ENCODE assay signal across 14 cellular contexts in the genomic region with DNA sequence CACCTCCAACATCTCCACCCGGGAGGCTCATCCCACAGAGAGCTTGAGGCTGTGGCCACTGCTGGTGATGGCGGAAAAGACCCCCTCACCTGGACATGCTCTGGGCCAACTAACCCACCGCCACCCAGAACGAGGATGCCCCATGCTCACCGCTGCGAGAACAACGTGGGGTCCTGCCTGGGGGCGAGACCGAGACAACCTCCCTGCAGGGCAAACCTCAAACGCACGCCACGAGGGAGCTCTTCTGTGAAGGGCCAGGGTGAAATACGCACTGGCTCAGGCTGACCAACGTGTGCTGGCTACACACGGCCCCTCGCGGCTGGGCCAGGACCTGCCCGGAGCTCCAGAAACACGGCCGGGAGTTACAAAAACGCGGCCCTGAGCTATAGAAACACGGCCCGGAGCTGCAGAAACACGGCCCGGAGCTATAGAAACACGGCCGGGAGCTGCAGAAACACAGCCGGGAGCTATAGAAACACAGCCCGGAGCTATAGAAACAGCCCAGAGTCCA. TPM values are rescaled to one million over a fixed set of nuclear protein-coding genes. Genes with fewer than 3 reads are reported as not detected.
A peak's percentile ranks its signal among the peaks of the same experiment; 100 is the strongest.
DNase-seq lines count a peak whose midpoint lies in the region; ATAC-seq and TF ChIP-seq lines count a peak whose summit lies in the region.
"Had no signal": no experiment of that assay in that cellular context is flagged by ENCODE, and none has a peak within 500 bp of the region (broad histone marks: within the 10 kb centered on the region; RNA-seq: fewer than 3 reads in every experiment).

No MANE protein-coding gene starts in this region.

- TF ChIP-seq RAD21 in SK-N-SH (IDR thresholded peaks at IDR 0.05; ENCODE audit: low read length) = no peak

- peaks cover under 1% of the 10 kb centered on the region; the same call in 1 of the 2 replicates for H4K20me1 ChIP-seq in SK-N-SH (ENCODE audit: insufficient read depth)

- H3K9ac ChIP-seq in SK-N-SH = no peak overlapping the region

- TF ChIP-seq EP300 in SK-N-SH (IDR thresholded peaks at IDR 0.05; ENCODE audit: borderline replicate concordance in 1 of 2, low read depth in 1 of 2, low read length in 1 of 2) = no peak

- H3K9me3 Mint-ChIP-seq in stimulated activated memory B cell treated with anti-CD40 and anti-IgM and Interleukin-4, amounts not matched to agents 10 μg/mL and 1 μg/mL and 100 μg/mL, for 72 hours = no peaks in the 10 kb centered on the region
- H3K9me3 Mint-ChIP-seq in CD4-positive, alpha-beta T cell = no peaks in the 10 kb centered on the region
- H3K9me3 Mint-ChIP-seq: activated naive CD8-positive, alpha-beta T cell treated with anti-CD3 and anti-CD28 coated beads, Interleukin-2, amount 10 ng/mL, durations not matched to agents 7 days and 5 days; natural killer cell treated with Interleukin-12 subunit alpha and Interleukin-12 subunit beta and Interleukin-15 and Interleukin-18, amount 100 ng/mL, for 72 hours had no signal

- no peak overlapping the region for H3K4me3 Mint-ChIP-seq in stimulated activated memory B cell treated with anti-CD40 and anti-IgM and Interleukin-4, amounts not matched to agents 10 μg/mL and 1 μg/mL and 100 μg/mL, for 72 hours
- no peak overlapping the region for H3K4me3 Mint-ChIP-seq in CD4-positive, alpha-beta T cell
- H3K4me3 Mint-ChIP-seq: activated naive CD8-positive, alpha-beta T cell treated with anti-CD3 and anti-CD28 coated beads, Interleukin-2, amount 10 ng/mL, durations not matched to agents 7 days and 5 days; natural killer cell treated with Interleukin-12 subunit alpha and Interleukin-12 subunit beta and Interleukin-15 and Interleukin-18, amount 100 ng/mL, for 72 hours had no signal

- H3K4me1 ChIP-seq in A673 (ENCODE audit: insufficient read depth, low read length, poor library complexity, severe bottlenecking) = no peaks in the 10 kb centered on the region
- H3K4me1 ChIP-seq in SK-N-SH (ENCODE audit: control insufficient read depth in 1 of 2, insufficient read depth in 2 of 2, low read depth in 1 of 2, low read length in 1 of 2) = no peaks in the 10 kb centered on the region
- H3K4me1 ChIP-seq in effector memory CD4-positive, alpha-beta T cell (ENCODE audit: control insufficient read depth, insufficient read depth, low read length, poor library complexity, severe bottlenecking) = no peaks in the 10 kb centered on the region

- H3K79me2 ChIP-seq in SK-N-SH (ENCODE audit: insufficient read depth) = peaks cover 8% of the 10 kb centered on the region; the same call in 1 of the 2 replicates

- H3K27me3 Mint-ChIP-seq in stimulated activated memory B cell treated with anti-CD40 and anti-IgM and Interleukin-4, amounts not matched to agents 10 μg/mL and 1 μg/mL and 100 μg/mL, for 72 hours = no peaks in the 10 kb centered on the region
- no peaks in the 10 kb centered on the region for H3K27me3 Mint-ChIP-seq in CD4-positive, alpha-beta T cell
- H3K27me3 Mint-ChIP-seq: activated naive CD8-positive, alpha-beta T cell treated with anti-CD3 and anti-CD28 coated beads, Interleukin-2, amount 10 ng/mL, durations not matched to agents 7 days and 5 days; natural killer cell treated with Interleukin-12 subunit alpha and Interleukin-12 subunit beta and Interleukin-15 and Interleukin-18, amount 100 ng/mL, for 72 hours had no signal

- intact Hi-C loops in A673 (cut with micrococcal nuclease; ENCODE audit: unreplicated experiment) = no loop called here
- intact Hi-C loops in CD4-positive, alpha-beta T cell (cut with DNase I, micrococcal nuclease) = no loop called here

- no TSS peak for BruUV-seq in A673 (replicated peaks; lab: Mats Ljungman, UMichigan)

- H3K9me3 ChIP-seq in A673 (ENCODE audit: low read depth, low read length, poor library complexity, severe bottlenecking) (no peaks in the 10 kb centered on the region), SK-N-SH (no peaks in the 10 kb centered on the region)
- H3K9me3 ChIP-seq in effector memory CD4-positive, alpha-beta T cell (ENCODE audit: control insufficient read depth, low read length) = no peaks in the 10 kb centered on the region
- H3K9me3 ChIP-seq in CD4-positive, alpha-beta T cell (ENCODE audit: control insufficient read depth, low read length) = no peaks in the 10 kb centered on the region

- no peaks in the 10 kb centered on the region for H3K27me3 ChIP-seq in A673 (replicated peaks; ENCODE audit: insufficient read depth, low read depth, low read length, poor library complexity)
- H3K27me3 ChIP-seq in SK-N-SH (ENCODE audit: insufficient read depth) = no peaks in the 10 kb centered on the region
- H3K27me3 ChIP-seq in effector memory CD4-positive, alpha-beta T cell (replicated peaks; ENCODE audit: control insufficient read depth, insufficient read depth, low read length, poor library complexity, severe bottlenecking) = no peaks in the 10 kb centered on the region
- no peaks in the 10 kb centered on the region for H3K27me3 ChIP-seq in CD4-positive, alpha-beta T cell (ENCODE audit: control insufficient read depth, insufficient read depth, low read length)
- H3K27me3 ChIP-seq: dorsolateral prefrontal cortex had no signal

- no peak for ATAC-seq in stimulated activated memory B cell treated with anti-CD40 and anti-IgM and Interleukin-4, amounts not matched to agents 10 μg/mL and 1 μg/mL and 100 μg/mL, for 72 hours
- no peak for ATAC-seq in CD4-positive, alpha-beta T cell (ENCODE audit: poor library complexity)
- ATAC-seq: natural killer cell treated with Interleukin-12 subunit alpha and Interleukin-12 subunit beta and Interleukin-15 and Interleukin-18, amount 100 ng/mL, for 72 hours had no signal

- peaks cover 72% of the 10 kb centered on the region for H3K36me3 Mint-ChIP-seq in stimulated activated memory B cell treated with anti-CD40 and anti-IgM and Interleukin-4, amounts not matched to agents 10 μg/mL and 1 μg/mL and 100 μg/mL, for 72 hours
- peaks cover 55% of the 10 kb centered on the region for H3K36me3 Mint-ChIP-seq in CD4-positive, alpha-beta T cell (ENCODE audit: low read depth)

- H3K27ac ChIP-seq in A673 (ENCODE audit: low read depth, low read length, poor library complexity, severe bottlenecking) (no peak overlapping the region), SK-N-SH (ENCODE audit: low read depth in 2 of 2, low read length in 1 of 2) (no peak overlapping the region)
- H3K27ac ChIP-seq in effector memory CD4-positive, alpha-beta T cell (ENCODE audit: insufficient read depth, low read length, poor library complexity, severe bottlenecking) = no peak overlapping the region
- H3K27ac ChIP-seq in CD4-positive, alpha-beta T cell (ENCODE audit: low read depth, low read length) = no peak overlapping the region
- H3K27ac ChIP-seq: SK-N-MC had no signal

- peaks cover 40% of the 10 kb centered on the region for H3K36me3 ChIP-seq in A673 (ENCODE audit: insufficient read depth, low read length, poor library complexity, severe bottlenecking)
- peaks cover 0 to 58% of the 10 kb centered on the region in 2 experiments for H3K36me3 ChIP-seq in SK-N-SH (replicated peaks in 1 of 2; ENCODE audit: control insufficient read depth in 1 of 2, insufficient read depth in 2 of 2, low read length in 1 of 2)
- peaks cover 43% of the 10 kb centered on the region for H3K36me3 ChIP-seq in effector memory CD4-positive, alpha-beta T cell (ENCODE audit: control insufficient read depth, insufficient read depth, low read length)

- TF ChIP-seq CTCF in A673 (conservative IDR thresholded peaks at IDR 0.05; ENCODE audit: low read depth, low read length) (no peak), SK-N-SH (IDR thresholded peaks at IDR 0.05) (no peak), fibroblast of the aortic adventitia (IDR thresholded peaks at IDR 0.05; ENCODE audit: insufficient read depth, low read length) (no peak)
- no peak for TF ChIP-seq CTCF in CD4-positive, alpha-beta T cell (IDR thresholded peaks at IDR 0.05)

- H3K4me3 ChIP-seq in A673 (ENCODE audit: low read depth, low read length, poor library complexity, severe bottlenecking) = no peak overlapping the region
- H3K4me3 ChIP-seq in SK-N-SH (ENCODE audit: low read depth in 2 of 2, low read length in 1 of 2) = no peak overlapping the region
- peak overlapping the region; percentile 32 for H3K4me3 ChIP-seq in fibroblast of the aortic adventitia (ENCODE audit: low read depth, low read length)
- no peak overlapping the region for H3K4me3 ChIP-seq in effector memory CD4-positive, alpha-beta T cell (ENCODE audit: insufficient read depth, low read depth, low read length, poor library complexity, severe bottlenecking)
- H3K4me3 ChIP-seq: SK-N-MC had no signal

- POLR2A ChIA-PET in A673 (lab: Charles Lee; ENCODE audit: low non-redundant PET) = no interaction called here
- POLR2A ChIA-PET in SK-N-SH (lab: Yijun Ruan, JAX) = interaction anchor here (1.1 kb wide), 1 partner anchor 16 kb away, joined by 3 read pairs; no protein-coding TSS in a partner anchor
- POLR2A ChIA-PET in CD4-positive, alpha-beta T cell (lab: Charles Lee) = no interaction called here

- peak; percentile 25 for DNase-seq in A673 (ENCODE audit: low spot score)
- DNase-seq in SK-N-SH = peak; percentile 37
- peak; percentile 26 for DNase-seq in fibroblast of the aortic adventitia (ENCODE audit: low read depth)
- peak; percentile 71 for DNase-seq in retina
- DNase-seq in effector memory CD4-positive, alpha-beta T cell = no peak
- no peak for DNase-seq in NCI-H748 treated with DMSO at 0.1 percent for 48 hours (lab: John Stamatoyannopoulos, UW)
- DNase-seq in CD4-positive, alpha-beta T cell = no peak
- DNase-seq: activated naive CD8-positive, alpha-beta T cell treated with anti-CD3 and anti-CD28 coated beads, Interleukin-2, amount 10 ng/mL, durations not matched to agents 7 days and 5 days; NCI-H2107 had no signal

- 89% methylated on average over 30 of the region's 30 CpGs for WGBS in SK-N-SH (ENCODE audit: low lambda C conversion rate)

- no peaks in the 10 kb centered on the region for H3K4me1 Mint-ChIP-seq in stimulated activated memory B cell treated with anti-CD40 and anti-IgM and Interleukin-4, amounts not matched to agents 10 μg/mL and 1 μg/mL and 100 μg/mL, for 72 hours
- H3K4me1 Mint-ChIP-seq in CD4-positive, alpha-beta T cell (ENCODE audit: low read depth) = no peaks in the 10 kb centered on the region

- CTCF ChIA-PET in A673 (lab: Charles Lee) = no interaction called here
- CTCF ChIA-PET in SK-N-SH (lab: Yijun Ruan, JAX) = no interaction called here
- CTCF ChIA-PET in CD4-positive, alpha-beta T cell (lab: Charles Lee) = no interaction called here

- no peaks in the 10 kb centered on the region for H3K9me2 ChIP-seq in SK-N-SH

- no peak overlapping the region for H2AFZ ChIP-seq in SK-N-SH (ENCODE audit: low read depth)

- H3K27ac Mint-ChIP-seq in stimulated activated memory B cell treated with anti-CD40 and anti-IgM and Interleukin-4, amounts not matched to agents 10 μg/mL and 1 μg/mL and 100 μg/mL, for 72 hours = no peak overlapping the region
- H3K27ac Mint-ChIP-seq in CD4-positive, alpha-beta T cell = no peak overlapping the region
- H3K27ac Mint-ChIP-seq: activated naive CD8-positive, alpha-beta T cell treated with anti-CD3 and anti-CD28 coated beads, Interleukin-2, amount 10 ng/mL, durations not matched to agents 7 days and 5 days; natural killer cell treated with Interleukin-12 subunit alpha and Interleukin-12 subunit beta and Interleukin-15 and Interleukin-18, amount 100 ng/mL, for 72 hours had no signal

- no peak overlapping the region for H3K4me2 ChIP-seq in SK-N-SH

- no peaks in the 10 kb centered on the region for H3F3A ChIP-seq in SK-N-SH (replicated peaks; ENCODE audit: insufficient read depth)

RNA-seq across cellular contexts. Expression of gene PLPP2, which starts 19.0 kb away (rescaled TPM):
- total RNA-seq in A673 (2021) = 2.6 and 3.1 TPM in 2 replicates
- polyA plus RNA-seq in SK-N-SH (2012; rRNA removed) = 27.3 and 33.6 TPM in 2 replicates
- 19.4 and 27.7 TPM in 2 replicates for polyA plus RNA-seq in SK-N-SH (2012; cell fraction: cytosol; rRNA removed)
- 44.7 and 58.0 TPM in 2 replicates for polyA plus RNA-seq in SK-N-SH (2012; cell fraction: nucleus; rRNA removed)
- total RNA-seq in fibroblast of the aortic adventitia (ENCODE audit: low replicate concordance) = 15.7 and 16.6 TPM in 2 replicates
- under 1 TPM in 1 of 2 experiments, not detected in 1; 0.64 TPM for total RNA-seq in CD4-positive, alpha-beta T cell
- total RNA-seq: activated naive CD8-positive, alpha-beta T cell treated with anti-CD3 and anti-CD28 coated beads, Interleukin-2, amount 10 ng/mL, durations not matched to agents 7 days and 5 days; LHCN-M2 had no signal

RNA-seq across cellular contexts. Expression of gene MIER2, which starts 34.4 kb away (rescaled TPM):
- 44.1 and 47.8 TPM in 2 replicates for total RNA-seq in A673 (2021)
- polyA plus RNA-seq in SK-N-SH (2012; rRNA removed) = 8.0 and 15.9 TPM in 2 replicates
- polyA plus RNA-seq in SK-N-SH (2012; cell fraction: cytosol; rRNA removed) = 10.2 and 12.4 TPM in 2 replicates
- polyA plus RNA-seq in SK-N-SH (2012; cell fraction: nucleus; rRNA removed) = 42.6 and 47.8 TPM in 2 replicates
- 4.3 and 13.2 TPM in 2 replicates for total RNA-seq in fibroblast of the aortic adventitia (ENCODE audit: low replicate concordance)
- 10 to 100 TPM in 1 of 2 experiments, 1 to 10 TPM in 1; 9.5 to 11.5 TPM for total RNA-seq in CD4-positive, alpha-beta T cell

Comparison
In these comparisons a context has a peak if more than half of its experiments do, and no peak if none do; other contexts are left out.
1. DNase-seq: peak in A673 (single experiment), SK-N-SH (single experiment), fibroblast of the aortic adventitia (single experiment) and retina (single experiment); none in effector memory CD4-positive, alpha-beta T cell (0 of 3), NCI-H748 treated with DMSO at 0.1 percent for 48 hours (single experiment) and CD4-positive, alpha-beta T cell (0 of 10).